Comparison of ENCODE assay signal across 1 cellular context in the genomic region with DNA sequence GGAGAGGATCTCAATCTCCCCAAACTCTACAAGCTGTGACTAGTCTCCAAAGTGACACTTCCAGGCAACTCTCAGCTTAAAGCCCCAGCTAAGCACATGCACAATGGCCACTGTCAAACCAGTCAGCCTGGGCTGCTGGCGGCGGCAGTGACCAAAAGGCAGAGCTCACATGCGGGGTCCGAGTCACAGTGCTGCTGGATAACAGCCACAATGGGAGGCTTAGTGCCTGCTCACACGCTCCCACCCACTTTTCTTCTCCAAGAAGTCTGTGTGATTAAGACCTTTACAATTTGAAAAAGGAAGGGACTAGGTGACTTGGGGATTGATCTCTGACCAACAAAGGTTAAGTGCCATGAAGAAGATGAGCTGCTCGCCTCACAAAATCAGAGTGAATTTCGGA.
TF ChIP-seq lines count a peak whose summit lies in the region.

No MANE protein-coding gene starts in this region.

TF ChIP-seq in IMR-90, 13 proteins besides CTCF, POLR2A, EP300 and RAD21:
- TF ChIP-seq CEBPB (IDR thresholded peaks at IDR 0.05; ENCODE audit: low read depth, low read length), result no peak
- TF ChIP-seq MAZ (IDR thresholded peaks at IDR 0.05; ENCODE audit: borderline replicate concordance, low read depth, low read length), result no peak
